ENCODE assay signal across 8 cellular contexts in genomic region chr6:138773177-138774091, GRCh38. TPM values are rescaled to one million over a fixed set of nuclear protein-coding genes. Genes with fewer than 3 reads are reported as not detected.
A peak's percentile ranks its signal among the peaks of the same experiment; 100 is the strongest.
DNase-seq lines count a peak whose midpoint lies in the region; ATAC-seq and TF ChIP-seq lines count a peak whose summit lies in the region.

Gene CCDC28A (plus strand): TSS chr6:138773769. CDS start chr6:138776121, 2,352 bp downstream.

- TF ChIP-seq EP300 in ovary (IDR thresholded peaks at IDR 0.05), result peak; percentile 48

- H3K36me3 ChIP-seq in ovary (no peaks in the 10 kb centered on the region), thyroid gland (peaks cover 4 to 8% of the 10 kb centered on the region in 2 donors)

- H3K4me3 ChIP-seq in GM12864 (ENCODE audit: low read depth, low read length), result peak within 1 kb of the TSS; percentile 87
- H3K4me3 ChIP-seq in ovary, result peak within 1 kb of the TSS; percentile 71
- H3K4me3 ChIP-seq in thyroid gland (replicated peaks in 1 of 3), result peak within 1 kb of the TSS; percentile 43 to 69 (median 62)

- WGBS in ovary, 3 donors, result 0% methylated on average over 47 of the region's 47 CpGs
- WGBS in thyroid gland, 2 donors, result 1% methylated on average over 47 of the region's 47 CpGs

- TF ChIP-seq CTCF in GM12864 (IDR thresholded peaks at IDR 0.05; ENCODE audit: low read depth, low read length, missing control alignments) (no peak), ovary (IDR thresholded peaks at IDR 0.05) (peak in 1 of 3 donors; percentile 35), thyroid gland (IDR thresholded peaks at IDR 0.05) (peak in 2 of 6 experiments; percentile 2 to 17)

- ATAC-seq in HG02759 (IDR thresholded peaks at IDR 0.05; ENCODE audit: unreplicated experiment), result peak; percentile 94
- ATAC-seq in Right ventricle myocardium inferior, result peak; percentile 95

- H3K4me1 ChIP-seq in ovary (ENCODE audit: insufficient read depth), result peaks cover 3% of the 10 kb centered on the region
- peaks cover 6 to 14% of the 10 kb centered on the region in 2 donors for H3K4me1 ChIP-seq in thyroid gland

- no peaks in the 10 kb centered on the region for H3K27me3 ChIP-seq in ovary
- H3K27me3 ChIP-seq in thyroid gland, result no peaks in the 10 kb centered on the region

- H3K27ac ChIP-seq in ovary, result peak within 1 kb of the TSS; percentile 82 to 91
- H3K27ac ChIP-seq in thyroid gland, result peak within 1 kb of the TSS; percentile 96 to 99 (median 97)

- H3K9me3 ChIP-seq in ovary (no peaks in the 10 kb centered on the region), thyroid gland (no peaks in the 10 kb centered on the region)

- intact Hi-C loops in Right ventricle myocardium inferior (cut with DNase I) (loop anchor here (2.0 kb wide), 1 partner anchor 81 kb away; no protein-coding TSS in a partner anchor), ovary (cut with DNase I) (no loop called here), thyroid gland (cut with DNase I) (no loop called here)

- TF ChIP-seq POLR2A in ovary (IDR thresholded peaks at IDR 0.05) (peak; percentile 59), thyroid gland (IDR thresholded peaks at IDR 0.05) (peak in 1 of 2 donors; percentile 69)

- DNase-seq in GM12864 (ENCODE audit: low read depth) (peak; percentile 91), NCI-H1417 (lab: John Stamatoyannopoulos, UW) (peak; percentile 93 to 100 (median 100)), SW 1271 (lab: John Stamatoyannopoulos, UW) (peak; percentile 87 to 97), Right ventricle myocardium inferior (ENCODE audit: missing footprints) (peak; percentile 96), ovary (peak; percentile 94 to 96 (median 94)), thyroid gland (peak; percentile 96)
- DNase-seq in activated naive CD8-positive, alpha-beta T cell treated with anti-CD3 and anti-CD28 coated beads, Interleukin-2, amount 50 U/mL, for 16 hours (ENCODE audit: low read depth, low spot score), result peak; percentile 89

RNA-seq across cellular contexts. Expression of gene CCDC28A, which starts in this region (rescaled TPM):
- total RNA-seq in Right ventricle myocardium inferior (9.2 TPM), ovary (10 to 100 TPM in 4 of 7 donors, 1 to 10 TPM in 3; 6.4 to 23.9 (median 10.3) TPM), thyroid gland (10 to 100 TPM; 44.5 to 51.7 (median 47.3) TPM)
- 10 to 100 TPM; 25.3 to 26.8 TPM for polyA plus RNA-seq in ovary

Comparison
In these comparisons a context has a peak if more than half of its experiments do, and no peak if none do; other contexts are left out.
1. Peak in every context shown above with its lines: DNase-seq, ATAC-seq, H3K4me3 ChIP-seq and H3K27ac ChIP-seq.